ENCODE assay signal across 9 cellular contexts in the genomic region with DNA sequence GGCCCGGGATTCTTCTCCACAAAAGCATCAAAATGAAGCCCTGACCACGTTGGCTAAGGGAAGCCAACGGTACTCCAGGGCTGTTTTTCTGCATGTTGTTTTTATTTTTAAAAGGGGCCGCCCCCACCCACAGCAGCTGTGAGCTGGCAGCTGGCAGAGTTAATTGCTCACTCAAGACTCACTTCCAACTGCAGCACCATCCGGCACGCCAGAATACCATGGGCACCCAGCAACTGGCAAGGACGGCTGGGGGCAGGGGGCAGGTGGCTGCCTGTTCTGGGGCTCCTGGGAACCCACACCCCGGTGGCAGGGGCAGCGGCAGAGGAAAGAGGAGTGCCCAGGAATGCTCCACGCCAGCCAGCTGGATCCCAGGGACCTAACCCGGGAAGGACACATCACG. TPM values are rescaled to one million over a fixed set of nuclear protein-coding genes. Genes with fewer than 3 reads are reported as not detected.
DNase-seq lines count a peak whose midpoint lies in the region; ATAC-seq lines count a peak whose summit lies in the region.
"Had no signal": no experiment of that assay in that cellular context is flagged by ENCODE, and none has a peak within 500 bp of the region (broad histone marks: within the 10 kb centered on the region; RNA-seq: fewer than 3 reads in every experiment).

No MANE protein-coding gene starts in this region.

- no peak for ATAC-seq in HG03135 (IDR thresholded peaks at IDR 0.05; ENCODE audit: unreplicated experiment)
- ATAC-seq: naive thymus-derived CD8-positive, alpha-beta T cell had no signal

- H3K36me3 ChIP-seq in MG63 = peaks cover 12% of the 10 kb centered on the region
- peaks cover 0 to 2% (median 0%) of the 10 kb centered on the region in 3 donors for H3K36me3 ChIP-seq in skeletal muscle tissue (ENCODE audit: control insufficient read depth in 3 of 3, insufficient read depth in 3 of 3, low read length in 3 of 3)

- H3K4me1 ChIP-seq in skeletal muscle tissue (ENCODE audit: control insufficient read depth in 3 of 3, insufficient read depth in 3 of 3, low read length in 3 of 3) = peaks cover 46 to 81% (median 73%) of the 10 kb centered on the region in 3 donors

- H3K9ac ChIP-seq in skeletal muscle tissue (ENCODE audit: low read depth in 1 of 3, low read length in 3 of 3) = peak overlapping the region in 2 of 3 donors; percentile 43 to 50

- H3K27me3 ChIP-seq in MG63 = no peaks in the 10 kb centered on the region
- H3K27me3 ChIP-seq in skeletal muscle tissue (ENCODE audit: control insufficient read depth in 3 of 3, insufficient read depth in 3 of 3, low read length in 3 of 3) = no peaks in the 10 kb centered on the region

- H3K4me3 ChIP-seq in MG63 (no peak overlapping the region), skeletal muscle tissue (ENCODE audit: low read length in 3 of 3) (peak overlapping the region in 1 of 3 donors; percentile 13)

- peak overlapping the region; percentile 69 for H3K27ac ChIP-seq in epithelial cell of prostate
- peak overlapping the region; percentile 60 for H3K27ac ChIP-seq in skeletal muscle tissue (ENCODE audit: low read depth, low read length)

- H3K9me3 ChIP-seq in MG63 = no peaks in the 10 kb centered on the region
- H3K9me3 ChIP-seq in skeletal muscle tissue (ENCODE audit: control insufficient read depth in 3 of 3, low read length in 3 of 3) = no peaks in the 10 kb centered on the region

- DNase-seq in MG63 = peak; percentile 88
- DNase-seq in NCI-H510A (lab: John Stamatoyannopoulos, UW) = peak; percentile 82
- no peak for DNase-seq in epithelial cell of prostate (ENCODE audit: low read depth, low spot score)
- no peak for DNase-seq in SIG-M5 treated with dmso at 0.1 percent for 504 hours (lab: John Stamatoyannopoulos, UW; ENCODE audit: unreplicated experiment)
- DNase-seq in NCI-H146 treated with DMSO at 0.1 percent for 48 hours (lab: John Stamatoyannopoulos, UW; ENCODE audit: unreplicated experiment) = no peak
- DNase-seq in AML-193 (lab: John Stamatoyannopoulos, UW) = no peak
- DNase-seq: naive thymus-derived CD8-positive, alpha-beta T cell had no signal

RNA-seq across cellular contexts. Expression of a gene that starts 44.3 kb away (rescaled TPM):
- 17.0 and 32.9 TPM in 2 replicates for total RNA-seq in MG63 (2014; rRNA removed; shearing (Covaris generic); ENCODE audit: low replicate concordance)
- total RNA-seq in skeletal muscle tissue = 32.9 TPM

Comparison
In these comparisons a context has a peak if more than half of its experiments do, and no peak if none do; other contexts are left out.
1. DNase-seq: peak in MG63 (single experiment) and NCI-H510A (single experiment); none in epithelial cell of prostate (single experiment), SIG-M5 treated with dmso at 0.1 percent for 504 hours (single experiment), NCI-H146 treated with DMSO at 0.1 percent for 48 hours (single experiment) and AML-193 (0 of 2).